In genomic region chr2:181457741-181458425, GRCh38 we compare ENCODE assay signal across 8 cellular contexts. TPM values are rescaled to one million over a fixed set of nuclear protein-coding genes. Genes with fewer than 3 reads are reported as not detected.
DNase-seq lines count a peak whose midpoint lies in the region; ATAC-seq and TF ChIP-seq lines count a peak whose summit lies in the region.

No MANE protein-coding gene starts in this region.

- peak overlapping the region; percentile 96 for H3K4me2 ChIP-seq in OCI-LY3 (ENCODE audit: low read length)

- TF ChIP-seq CTCF in GM13976 (IDR thresholded peaks at IDR 0.05; ENCODE audit: borderline replicate concordance, control extremely low read depth, extremely low read depth, insufficient read depth, missing control alignments), result no peak
- TF ChIP-seq CTCF in OCI-LY3 (IDR thresholded peaks at IDR 0.05; ENCODE audit: low read depth, low read length), result no peak; the same call in 1 of the 2 replicates
- no peak for TF ChIP-seq CTCF in cardiac muscle cell (IDR thresholded peaks at IDR 0.05; ENCODE audit: low read depth, low read length)
- no peak for TF ChIP-seq CTCF in retinal pigment epithelial cell (conservative IDR thresholded peaks at IDR 0.05; ENCODE audit: low read depth, low read length)

- H3K79me2 ChIP-seq in OCI-LY3 (ENCODE audit: low read length), result no peaks in the 10 kb centered on the region

- H3K36me3 ChIP-seq in OCI-LY3 (replicated peaks; ENCODE audit: low read depth, low read length) (no peaks in the 10 kb centered on the region), cardiac muscle cell (no peaks in the 10 kb centered on the region)

- H3K4me1 ChIP-seq in OCI-LY3 (ENCODE audit: low read length) (peaks cover 11% of the 10 kb centered on the region), cardiac muscle cell (ENCODE audit: low read depth) (peaks cover 3% of the 10 kb centered on the region)

- DNase-seq in GM13976 (ENCODE audit: low spot score) (peak; percentile 53), cardiac muscle cell (ENCODE audit: low read depth in 1 of 2, low spot score in 1 of 2) (peak; percentile 50 to 62), retinal pigment epithelial cell (ENCODE audit: low read depth) (no peak), NCI-H1417 treated with DMSO at 0.1 percent for 48 hours (lab: John Stamatoyannopoulos, UW) (no peak), DMS153 (lab: John Stamatoyannopoulos, UW) (no peak)
- DNase-seq in activated effector memory CD4-positive, alpha-beta T cell treated with Interleukin-2 at 50 U/mL for 16 hours, result peak; percentile 56

- H3K27me3 ChIP-seq in OCI-LY3 (ENCODE audit: low read depth, low read length) (peaks cover 42% of the 10 kb centered on the region), cardiac muscle cell (peaks cover 77% of the 10 kb centered on the region)

- H4K20me1 ChIP-seq in OCI-LY3 (ENCODE audit: insufficient read depth, low read length), result no peaks in the 10 kb centered on the region

- H3K4me3 ChIP-seq in OCI-LY3 (ENCODE audit: low read length) (peak overlapping the region; percentile 88), cardiac muscle cell (peak overlapping the region; percentile 33), retinal pigment epithelial cell (ENCODE audit: low read length) (peak overlapping the region; percentile 75)

- peak overlapping the region; percentile 83 for H2AFZ ChIP-seq in OCI-LY3 (ENCODE audit: low read depth, low read length)

- peak overlapping the region; percentile 75 for H3K9ac ChIP-seq in OCI-LY3 (ENCODE audit: low read length)

- in situ Hi-C loops in GM13976 (cut with MboI; ENCODE audit: low sequenced_read_pairs, unreplicated experiment), result loop anchor here (5.0 kb wide), 2 partner anchors 151 to 351 kb away; no protein-coding TSS in a partner anchor

- H3K9me3 ChIP-seq in OCI-LY3 (ENCODE audit: insufficient read depth, low read length) (no peaks in the 10 kb centered on the region), cardiac muscle cell (ENCODE audit: low read depth) (no peaks in the 10 kb centered on the region)

- peak; percentile 15 for ATAC-seq in HG02870 (IDR thresholded peaks at IDR 0.05; ENCODE audit: unreplicated experiment)

- H3K27ac ChIP-seq in OCI-LY3 (ENCODE audit: low read length), result no peak overlapping the region
- H3K27ac ChIP-seq in cardiac muscle cell, result no peak overlapping the region

RNA-seq across cellular contexts. Expression of gene ITGA4, which starts 0.7 kb away (rescaled TPM):
- total RNA-seq in cardiac muscle cell, result 0.28 and 0.39 TPM in 2 replicates
- polyA plus RNA-seq in cardiac muscle cell, result 0.44 and 0.86 TPM in 2 replicates

Comparison
In these comparisons a context has a peak if more than half of its experiments do, and no peak if none do; other contexts are left out.
1. DNase-seq: peak in GM13976 (single experiment), activated effector memory CD4-positive, alpha-beta T cell treated with Interleukin-2 at 50 U/mL for 16 hours (single experiment) and cardiac muscle cell (2 of 2); none in retinal pigment epithelial cell (single experiment), NCI-H1417 treated with DMSO at 0.1 percent for 48 hours (single experiment) and DMS153 (single experiment).
2. H3K4me3 ChIP-seq: peak in every context shown above with its lines; median percentile 88 in OCI-LY3; 75 in retinal pigment epithelial cell; 33 in cardiac muscle cell.